Comparison of ENCODE assay signal across 1 cellular context in the genomic region with DNA sequence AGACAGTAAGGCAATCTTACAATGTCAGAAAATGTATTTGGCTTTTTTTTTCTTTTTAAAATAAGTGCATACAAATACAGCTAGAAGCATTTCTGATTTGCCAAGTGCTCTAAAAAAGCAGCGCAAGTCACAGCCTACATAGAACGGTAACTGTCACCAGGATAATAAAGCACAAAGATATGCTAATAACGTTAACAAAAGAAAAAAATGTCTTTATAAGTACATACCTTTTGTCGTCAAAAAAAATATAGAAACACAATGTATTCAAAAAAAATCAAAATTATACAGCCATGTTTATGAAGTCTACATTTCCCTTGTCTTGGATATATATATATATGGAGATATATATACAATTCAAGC.
TF ChIP-seq lines count a peak whose summit lies in the region.

No MANE protein-coding gene starts in this region.

TF ChIP-seq in GM23338, 12 proteins besides CTCF, POLR2A, EP300 and RAD21 (continued from another document):
- TF ChIP-seq, protein P1, sequence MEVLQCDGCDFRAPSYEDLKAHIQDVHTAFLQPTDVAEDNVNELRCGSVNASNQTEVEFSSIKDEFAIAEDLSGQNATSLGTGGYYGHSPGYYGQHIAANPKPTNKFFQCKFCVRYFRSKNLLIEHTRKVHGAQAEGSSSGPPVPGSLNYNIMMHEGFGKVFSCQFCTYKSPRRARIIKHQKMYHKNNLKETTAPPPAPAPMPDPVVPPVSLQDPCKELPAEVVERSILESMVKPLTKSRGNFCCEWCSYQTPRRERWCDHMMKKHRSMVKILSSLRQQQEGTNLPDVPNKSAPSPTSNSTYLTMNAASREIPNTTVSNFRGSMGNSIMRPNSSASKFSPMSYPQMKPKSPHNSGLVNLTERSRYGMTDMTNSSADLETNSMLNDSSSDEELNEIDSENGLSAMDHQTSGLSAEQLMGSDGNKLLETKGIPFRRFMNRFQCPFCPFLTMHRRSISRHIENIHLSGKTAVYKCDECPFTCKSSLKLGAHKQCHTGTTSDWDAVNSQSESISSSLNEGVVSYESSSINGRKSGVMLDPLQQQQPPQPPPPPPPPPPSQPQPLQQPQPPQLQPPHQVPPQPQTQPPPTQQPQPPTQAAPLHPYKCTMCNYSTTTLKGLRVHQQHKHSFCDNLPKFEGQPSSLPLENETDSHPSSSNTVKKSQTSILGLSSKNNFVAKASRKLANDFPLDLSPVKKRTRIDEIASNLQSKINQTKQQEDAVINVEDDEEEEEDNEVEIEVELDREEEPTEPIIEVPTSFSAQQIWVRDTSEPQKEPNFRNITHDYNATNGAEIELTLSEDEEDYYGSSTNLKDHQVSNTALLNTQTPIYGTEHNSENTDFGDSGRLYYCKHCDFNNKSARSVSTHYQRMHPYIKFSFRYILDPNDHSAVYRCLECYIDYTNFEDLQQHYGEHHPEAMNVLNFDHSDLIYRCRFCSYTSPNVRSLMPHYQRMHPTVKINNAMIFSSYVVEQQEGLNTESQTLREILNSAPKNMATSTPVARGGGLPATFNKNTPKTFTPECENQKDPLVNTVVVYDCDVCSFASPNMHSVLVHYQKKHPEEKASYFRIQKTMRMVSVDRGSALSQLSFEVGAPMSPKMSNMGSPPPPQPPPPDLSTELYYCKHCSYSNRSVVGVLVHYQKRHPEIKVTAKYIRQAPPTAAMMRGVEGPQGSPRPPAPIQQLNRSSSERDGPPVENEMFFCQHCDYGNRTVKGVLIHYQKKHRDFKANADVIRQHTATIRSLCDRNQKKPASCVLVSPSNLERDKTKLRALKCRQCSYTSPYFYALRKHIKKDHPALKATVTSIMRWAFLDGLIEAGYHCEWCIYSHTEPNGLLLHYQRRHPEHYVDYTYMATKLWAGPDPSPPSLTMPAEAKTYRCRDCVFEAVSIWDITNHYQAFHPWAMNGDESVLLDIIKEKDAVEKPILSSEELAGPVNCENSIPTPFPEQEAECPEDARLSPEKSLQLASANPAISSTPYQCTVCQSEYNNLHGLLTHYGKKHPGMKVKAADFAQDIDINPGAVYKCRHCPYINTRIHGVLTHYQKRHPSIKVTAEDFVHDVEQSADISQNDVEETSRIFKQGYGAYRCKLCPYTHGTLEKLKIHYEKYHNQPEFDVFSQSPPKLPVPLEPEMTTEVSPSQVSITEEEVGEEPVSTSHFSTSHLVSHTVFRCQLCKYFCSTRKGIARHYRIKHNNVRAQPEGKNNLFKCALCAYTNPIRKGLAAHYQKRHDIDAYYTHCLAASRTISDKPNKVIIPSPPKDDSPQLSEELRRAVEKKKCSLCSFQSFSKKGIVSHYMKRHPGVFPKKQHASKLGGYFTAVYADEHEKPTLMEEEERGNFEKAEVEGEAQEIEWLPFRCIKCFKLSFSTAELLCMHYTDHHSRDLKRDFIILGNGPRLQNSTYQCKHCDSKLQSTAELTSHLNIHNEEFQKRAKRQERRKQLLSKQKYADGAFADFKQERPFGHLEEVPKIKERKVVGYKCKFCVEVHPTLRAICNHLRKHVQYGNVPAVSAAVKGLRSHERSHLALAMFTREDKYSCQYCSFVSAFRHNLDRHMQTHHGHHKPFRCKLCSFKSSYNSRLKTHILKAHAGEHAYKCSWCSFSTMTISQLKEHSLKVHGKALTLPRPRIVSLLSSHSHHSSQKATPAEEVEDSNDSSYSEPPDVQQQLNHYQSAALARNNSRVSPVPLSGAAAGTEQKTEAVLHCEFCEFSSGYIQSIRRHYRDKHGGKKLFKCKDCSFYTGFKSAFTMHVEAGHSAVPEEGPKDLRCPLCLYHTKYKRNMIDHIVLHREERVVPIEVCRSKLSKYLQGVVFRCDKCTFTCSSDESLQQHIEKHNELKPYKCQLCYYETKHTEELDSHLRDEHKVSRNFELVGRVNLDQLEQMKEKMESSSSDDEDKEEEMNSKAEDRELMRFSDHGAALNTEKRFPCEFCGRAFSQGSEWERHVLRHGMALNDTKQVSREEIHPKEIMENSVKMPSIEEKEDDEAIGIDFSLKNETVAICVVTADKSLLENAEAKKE (CRISPR knock-in tag; IDR thresholded peaks at IDR 0.05) = no peak
- TF ChIP-seq ZNF114 (CRISPR knock-in tag; IDR thresholded peaks at IDR 0.05) = no peak
